9 cellular contexts compared by ENCODE assay signal in the genomic region with DNA sequence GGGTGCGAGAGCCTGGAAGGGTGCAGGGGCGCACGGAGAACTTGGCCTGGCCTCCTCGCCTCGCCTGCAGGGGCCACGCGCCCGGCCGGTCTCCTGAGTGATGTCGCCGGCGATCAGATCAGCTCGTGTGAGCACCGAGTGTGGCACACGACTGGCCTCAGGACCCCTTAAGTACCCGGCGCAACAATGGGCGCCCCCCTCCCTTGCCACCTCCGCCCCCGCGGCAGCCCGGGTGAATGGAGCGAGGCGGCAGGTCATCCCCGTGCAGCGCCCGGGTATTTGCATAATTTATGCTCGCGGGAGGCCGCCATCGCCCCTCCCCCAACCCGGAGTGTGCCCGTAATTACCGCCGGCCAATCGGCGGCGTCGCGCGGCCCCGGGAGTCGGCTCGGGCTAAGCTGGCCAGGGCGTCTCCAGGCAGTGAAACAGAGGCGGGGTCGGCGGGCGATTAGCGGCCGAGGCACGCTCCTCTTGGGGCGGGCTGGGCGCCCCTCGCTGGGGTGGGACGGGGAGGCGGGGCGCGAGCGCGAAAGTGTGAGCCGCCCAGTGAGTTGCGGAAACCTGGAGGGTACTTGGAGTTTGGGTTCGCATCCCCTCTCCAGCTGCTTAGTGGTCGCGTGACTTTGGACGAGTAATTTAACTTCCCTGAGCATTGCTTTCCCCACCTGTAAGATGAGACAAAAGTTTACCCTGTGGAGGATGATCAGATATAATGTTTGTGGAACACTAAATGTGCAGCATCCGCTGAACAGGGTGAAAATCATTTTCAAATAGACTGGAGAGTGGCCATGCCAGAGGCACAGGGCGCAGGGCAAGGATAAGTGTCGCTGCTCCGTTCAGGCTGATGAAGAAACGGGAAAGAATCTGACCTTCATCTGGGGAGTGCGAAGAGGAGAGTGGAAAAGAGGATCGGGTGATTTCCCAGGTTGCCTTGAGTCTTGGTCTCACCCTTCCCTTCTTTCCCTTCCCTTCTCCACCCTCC. TPM values are rescaled to one million over a fixed set of nuclear protein-coding genes. Genes with fewer than 3 reads are reported as not detected.
A peak's percentile ranks its signal among the peaks of the same experiment; 100 is the strongest.
DNase-seq lines count a peak whose midpoint lies in the region; ATAC-seq and TF ChIP-seq lines count a peak whose summit lies in the region.
"Had no signal": no experiment of that assay in that cellular context is flagged by ENCODE, and none has a peak within 500 bp of the region (broad histone marks: within the 10 kb centered on the region; RNA-seq: fewer than 3 reads in every experiment).

A gene with protein sequence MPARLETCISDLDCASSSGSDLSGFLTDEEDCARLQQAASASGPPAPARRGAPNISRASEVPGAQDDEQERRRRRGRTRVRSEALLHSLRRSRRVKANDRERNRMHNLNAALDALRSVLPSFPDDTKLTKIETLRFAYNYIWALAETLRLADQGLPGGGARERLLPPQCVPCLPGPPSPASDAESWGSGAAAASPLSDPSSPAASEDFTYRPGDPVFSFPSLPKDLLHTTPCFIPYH (minus strand): TSS at position 145 of the 982 bp plus-strand sequence. CDS start 274 bp downstream, outside the sequence.

- whole genome bisulfite sequencing in neuronal stem cell (ENCODE audit: extremely low coverage in 2 of 2, insufficient read length in 2 of 2, insufficient replicate concordance in 1 of 2), 2 donors, result no CpG with 5 or more reads among the region's 74 CpGs

- no peaks in the 10 kb centered on the region for H3K79me1 ChIP-seq in neuronal stem cell (ENCODE audit: low read depth, low read length)

- H2BK12ac ChIP-seq in neuronal stem cell (ENCODE audit: low read length), result peak within 1 kb of the TSS; percentile 31

- peak within 1 kb of the TSS; percentile 49 for H3K4me3 ChIP-seq in GM23338
- peak within 1 kb of the TSS; percentile 51 for H3K4me3 ChIP-seq in coronary artery
- H3K4me3 ChIP-seq in neuronal stem cell (ENCODE audit: low read length in 2 of 2), result peak within 1 kb of the TSS in 1 of 2 donors; percentile 67

- peaks cover 17% of the 10 kb centered on the region for H3K9me3 Mint-ChIP-seq in GM23338
- H3K9me3 Mint-ChIP-seq: central memory CD8-positive, alpha-beta T cell had no signal

- H3F3A ChIP-seq in GM23338 (replicated peaks; ENCODE audit: low read depth), result peaks cover 11% of the 10 kb centered on the region; the same call in 1 of the 2 replicates

- H2BK5ac ChIP-seq in neuronal stem cell (ENCODE audit: low read length), result no peak within 1 kb of the TSS

- H3K27me3 ChIP-seq in GM23338 (ENCODE audit: insufficient read depth) (peaks cover 100% of the 10 kb centered on the region), neuronal stem cell (ENCODE audit: control insufficient read depth in 3 of 3, insufficient read depth in 3 of 3, low read depth in 1 of 3, low read length in 3 of 3) (peaks cover 28 to 94% (median 91%) of the 10 kb centered on the region in 3 experiments)

- no peaks in the 10 kb centered on the region for H3K79me2 ChIP-seq in GM23338 (replicated peaks; ENCODE audit: insufficient read depth)

- peak within 1 kb of the TSS; percentile 87 for H3K18ac ChIP-seq in neuronal stem cell (ENCODE audit: low read length)

- ATAC-seq in GM23338 (peak; percentile 78), GM21529 (IDR thresholded peaks at IDR 0.05; ENCODE audit: unreplicated experiment) (no peak), GM18858 (IDR thresholded peaks at IDR 0.05; ENCODE audit: unreplicated experiment) (no peak)
- ATAC-seq: activated CD8-positive, alpha-beta T cell treated with anti-CD3 and anti-CD28 coated beads, Interleukin-2, amount 10 ng/mL, durations not matched to agents 7 days and 5 days had no signal

- H2AK5ac ChIP-seq in neuronal stem cell (ENCODE audit: low read depth, low read length), result peak within 1 kb of the TSS; percentile 76

- H3K9me3 ChIP-seq in neuronal stem cell (replicated peaks in 1 of 2; ENCODE audit: control insufficient read depth in 2 of 2, insufficient read depth in 1 of 2, low read depth in 1 of 2, low read length in 2 of 2), result peaks cover 0 to 16% of the 10 kb centered on the region in 2 donors

- H3K9ac ChIP-seq in neuronal stem cell (ENCODE audit: low read depth, low read length, poor library complexity), result peak within 1 kb of the TSS; percentile 1

- H3K27me3 Mint-ChIP-seq in GM23338 (ENCODE audit: insufficient read depth, low read depth, poor library complexity), result peaks cover 100% of the 10 kb centered on the region

- H2BK15ac ChIP-seq in neuronal stem cell (ENCODE audit: low read length), result no peak within 1 kb of the TSS

- no peak within 1 kb of the TSS for H4K91ac ChIP-seq in neuronal stem cell (ENCODE audit: low read depth, low read length, poor library complexity)

- peak within 1 kb of the TSS; percentile 42 for H3K14ac ChIP-seq in neuronal stem cell (ENCODE audit: low read length)

- peak within 1 kb of the TSS; percentile 87 for H3K23ac ChIP-seq in neuronal stem cell (ENCODE audit: low read depth, low read length, poor library complexity)

- no peak within 1 kb of the TSS for H2BK120ac ChIP-seq in neuronal stem cell (ENCODE audit: low read depth, low read length)

- peak within 1 kb of the TSS; percentile 88 for H2AFZ ChIP-seq in GM23338
- peak within 1 kb of the TSS; percentile 82 for H2AFZ ChIP-seq in neuronal stem cell (ENCODE audit: low read length)

- H3K4me2 ChIP-seq in GM23338 (peak within 1 kb of the TSS; percentile 75), neuronal stem cell (ENCODE audit: insufficient read depth, low read length, poor library complexity, severe bottlenecking) (peak within 1 kb of the TSS; percentile 53)

- peaks cover 38% of the 10 kb centered on the region for H4K20me1 ChIP-seq in GM23338 (replicated peaks; ENCODE audit: insufficient read depth)

- no peaks in the 10 kb centered on the region for H3K9me2 ChIP-seq in GM23338 (ENCODE audit: insufficient read depth)

- peak; percentile 91 for DNase-seq in GM23338 (ENCODE audit: low spot score)
- peak; percentile 30 to 52 for DNase-seq in NCI-H1930 (lab: John Stamatoyannopoulos, UW)
- no peak for DNase-seq in coronary artery (ENCODE audit: low spot score)
- peak; percentile 84 for DNase-seq in neuronal stem cell (ENCODE audit: low spot score)
- no peak for DNase-seq in activated effector memory CD4-positive, alpha-beta T cell treated with Interleukin-2 at 50 U/mL for 16 hours
- DNase-seq: activated CD8-positive, alpha-beta T cell treated with anti-CD3 and anti-CD28 coated beads, Interleukin-2, amount 10 ng/mL, durations not matched to agents 7 days and 5 days had no signal

- peak within 1 kb of the TSS; percentile 54 for H3K4me3 Mint-ChIP-seq in GM23338
- H3K4me3 Mint-ChIP-seq: activated CD8-positive, alpha-beta T cell treated with anti-CD3 and anti-CD28 coated beads, Interleukin-2, amount 10 ng/mL, durations not matched to agents 7 days and 5 days; central memory CD8-positive, alpha-beta T cell had no signal

- H3K27ac ChIP-seq in GM23338 (ENCODE audit: low read depth) (no peak within 1 kb of the TSS), coronary artery (no peak within 1 kb of the TSS), neuronal stem cell (replicated peaks; ENCODE audit: low read length) (no peak within 1 kb of the TSS)

- H3K4me1 ChIP-seq in GM23338 (ENCODE audit: insufficient read depth), result peaks cover 15% of the 10 kb centered on the region
- H3K4me1 ChIP-seq in neuronal stem cell (ENCODE audit: control insufficient read depth in 2 of 2, insufficient read depth in 1 of 2, low read depth in 1 of 2, low read length in 2 of 2), result peaks cover 7 to 10% of the 10 kb centered on the region in 2 donors

- H3K4me1 Mint-ChIP-seq in GM23338, result peaks cover 16% of the 10 kb centered on the region

- H3K36me3 ChIP-seq in GM23338 (ENCODE audit: insufficient read depth), result no peaks in the 10 kb centered on the region; the same call in 1 of the 2 replicates
- H3K36me3 ChIP-seq in neuronal stem cell (replicated peaks in 1 of 2; ENCODE audit: control insufficient read depth in 2 of 2, insufficient read depth in 2 of 2, low read length in 2 of 2), result no peaks in the 10 kb centered on the region

- no peak within 1 kb of the TSS for H4K8ac ChIP-seq in neuronal stem cell (ENCODE audit: low read depth, low read length)

- H3K4ac ChIP-seq in neuronal stem cell (ENCODE audit: low read length), result no peak within 1 kb of the TSS

- H3K27ac Mint-ChIP-seq in GM23338, result no peak within 1 kb of the TSS
- H3K27ac Mint-ChIP-seq: activated CD8-positive, alpha-beta T cell treated with anti-CD3 and anti-CD28 coated beads, Interleukin-2, amount 10 ng/mL, durations not matched to agents 7 days and 5 days had no signal

- no peaks in the 10 kb centered on the region; the same call in 2 of the 3 replicates for H3K36me3 Mint-ChIP-seq in GM23338 (ENCODE audit: low read depth)

- TF ChIP-seq CTCF in GM23338 (conservative IDR thresholded peaks at IDR 0.05; ENCODE audit: low read depth in 2 of 2) (no peak), coronary artery (IDR thresholded peaks at IDR 0.05) (no peak)

TF ChIP-seq in GM23338, 12 proteins besides CTCF, POLR2A, EP300 and RAD21 (continues in another document):
- TF ChIP-seq CREB1 (CRISPR knock-in tag; IDR thresholded peaks at IDR 0.05; ENCODE audit: low read depth), result peak; percentile 35; the same call in 1 of the 2 replicates

RNA-seq across cellular contexts. Expression of the gene that starts here (rescaled TPM):
- not detected in 2 replicates for total RNA-seq in GM23338 (2014; rRNA removed; shearing (Covaris generic))
- 0.16 TPM in 1 of 2 replicates, not detected in the other for polyA plus RNA-seq in GM23338 (2016; fragmentation: Nextera tagmentation; extraction: Ambion mirVana)
- polyA plus RNA-seq in neuronal stem cell (2013, experiment 1 of 2), result 0.04 TPM
- polyA plus RNA-seq in neuronal stem cell (2013, experiment 2 of 2), result 0.03 TPM
- total RNA-seq: activated CD8-positive, alpha-beta T cell treated with anti-CD3 and anti-CD28 coated beads, Interleukin-2, amount 10 ng/mL, durations not matched to agents 7 days and 5 days had no signal

Comparison
In these comparisons a context has a peak if more than half of its experiments do, and no peak if none do; other contexts are left out.
1. Peak in DNase-seq, ATAC-seq, H3K4me3 ChIP-seq and H3K4me2 ChIP-seq in GM23338; RNA of the gene not detected or under 1 TPM.
2. DNase-seq: peak in NCI-H1930 (2 of 2) and neuronal stem cell (single experiment); none in coronary artery (single experiment) and activated effector memory CD4-positive, alpha-beta T cell treated with Interleukin-2 at 50 U/mL for 16 hours (single experiment).